ENCODE assay signal across 8 cellular contexts in genomic region chr1:232630047-232630893, GRCh38. TPM values are rescaled to one million over a fixed set of nuclear protein-coding genes. Genes with fewer than 3 reads are reported as not detected.
DNase-seq lines count a peak whose midpoint lies in the region; ATAC-seq and TF ChIP-seq lines count a peak whose summit lies in the region.

A gene with protein sequence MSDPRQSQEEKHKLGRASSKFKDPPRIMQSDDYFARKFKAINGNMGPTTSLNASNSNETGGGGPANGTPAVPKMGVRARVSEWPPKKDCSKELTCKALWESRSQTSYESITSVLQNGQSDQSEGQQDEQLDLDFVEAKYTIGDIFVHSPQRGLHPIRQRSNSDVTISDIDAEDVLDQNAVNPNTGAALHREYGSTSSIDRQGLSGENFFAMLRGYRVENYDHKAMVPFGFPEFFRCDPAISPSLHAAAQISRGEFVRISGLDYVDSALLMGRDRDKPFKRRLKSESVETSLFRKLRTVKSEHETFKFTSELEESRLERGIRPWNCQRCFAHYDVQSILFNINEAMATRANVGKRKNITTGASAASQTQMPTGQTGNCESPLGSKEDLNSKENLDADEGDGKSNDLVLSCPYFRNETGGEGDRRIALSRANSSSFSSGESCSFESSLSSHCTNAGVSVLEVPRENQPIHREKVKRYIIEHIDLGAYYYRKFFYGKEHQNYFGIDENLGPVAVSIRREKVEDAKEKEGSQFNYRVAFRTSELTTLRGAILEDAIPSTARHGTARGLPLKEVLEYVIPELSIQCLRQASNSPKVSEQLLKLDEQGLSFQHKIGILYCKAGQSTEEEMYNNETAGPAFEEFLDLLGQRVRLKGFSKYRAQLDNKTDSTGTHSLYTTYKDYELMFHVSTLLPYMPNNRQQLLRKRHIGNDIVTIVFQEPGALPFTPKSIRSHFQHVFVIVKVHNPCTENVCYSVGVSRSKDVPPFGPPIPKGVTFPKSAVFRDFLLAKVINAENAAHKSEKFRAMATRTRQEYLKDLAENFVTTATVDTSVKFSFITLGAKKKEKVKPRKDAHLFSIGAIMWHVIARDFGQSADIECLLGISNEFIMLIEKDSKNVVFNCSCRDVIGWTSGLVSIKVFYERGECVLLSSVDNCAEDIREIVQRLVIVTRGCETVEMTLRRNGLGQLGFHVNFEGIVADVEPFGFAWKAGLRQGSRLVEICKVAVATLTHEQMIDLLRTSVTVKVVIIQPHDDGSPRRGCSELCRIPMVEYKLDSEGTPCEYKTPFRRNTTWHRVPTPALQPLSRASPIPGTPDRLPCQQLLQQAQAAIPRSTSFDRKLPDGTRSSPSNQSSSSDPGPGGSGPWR (N-terminal part only) (minus strand): TSS chr1:232630133. CDS start chr1:232515339, 114,794 bp downstream.

- H3K9ac ChIP-seq in HUES6 (ENCODE audit: low read length) (peak within 1 kb of the TSS; percentile 85), OCI-LY3 (ENCODE audit: low read length) (peak within 1 kb of the TSS; percentile 34)

- peaks cover 35% of the 10 kb centered on the region for H3K27me3 Mint-ChIP-seq in activated T-cell treated with anti-CD3 and anti-CD28 coated beads, Interleukin-2, amount 50 U/mL, for 24 hours

- intact Hi-C loops in esophagus muscularis mucosa (cut with DNase I), result loop anchor here (5.0 to 10.0 kb wide), 2 partner anchors 545 to 763 kb away; no protein-coding TSS in a partner anchor

- H3K27me3 ChIP-seq in HUES6 (ENCODE audit: control insufficient read depth, insufficient read depth, low read length), result peaks cover 24% of the 10 kb centered on the region; the same call in 1 of the 2 replicates
- peaks cover 24% of the 10 kb centered on the region for H3K27me3 ChIP-seq in OCI-LY3 (ENCODE audit: low read depth, low read length)
- no peaks in the 10 kb centered on the region for H3K27me3 ChIP-seq in esophagus muscularis mucosa

- no peaks in the 10 kb centered on the region for H3K9me3 Mint-ChIP-seq in activated T-cell treated with anti-CD3 and anti-CD28 coated beads, Interleukin-2, amount 50 U/mL, for 24 hours

- in situ Hi-C loops in Caki2 (cut with HindIII; ENCODE audit: low pct_unique_long_range_greater_than_20kb, low sequenced_read_pairs), result no loop called here

- no peak for TF ChIP-seq EP300 in esophagus muscularis mucosa (IDR thresholded peaks at IDR 0.05)

- WGBS in esophagus muscularis mucosa, result 0% methylated on average over 10 of the region's 98 CpGs

- peaks cover 28% of the 10 kb centered on the region for H3K4me1 ChIP-seq in HUES6 (ENCODE audit: control insufficient read depth, insufficient read depth, low read length)
- H3K4me1 ChIP-seq in OCI-LY3 (ENCODE audit: low read length), result peaks cover 5% of the 10 kb centered on the region; the same call in 1 of the 2 replicates
- H3K4me1 ChIP-seq in esophagus muscularis mucosa, result peaks cover 8 to 39% (median 37%) of the 10 kb centered on the region in 4 donors

- TF ChIP-seq POLR2A in esophagus muscularis mucosa (IDR thresholded peaks at IDR 0.05; ENCODE audit: low read depth), result peak; percentile 14

- H3K36me3 Mint-ChIP-seq in activated T-cell treated with anti-CD3 and anti-CD28 coated beads, Interleukin-2, amount 50 U/mL, for 24 hours (ENCODE audit: low read depth), result peaks cover 2% of the 10 kb centered on the region

- peak within 1 kb of the TSS; percentile 86 for H3K4me3 Mint-ChIP-seq in activated T-cell treated with anti-CD3 and anti-CD28 coated beads, Interleukin-2, amount 50 U/mL, for 24 hours

- peak within 1 kb of the TSS; percentile 84 for H3K27ac Mint-ChIP-seq in activated T-cell treated with anti-CD3 and anti-CD28 coated beads, Interleukin-2, amount 50 U/mL, for 24 hours

- peak within 1 kb of the TSS; percentile 76 for H3K4me2 ChIP-seq in OCI-LY3 (ENCODE audit: low read length)

- DNase-seq in Caki2 (ENCODE audit: low read depth) (peak; percentile 90), esophagus muscularis mucosa (ENCODE audit: extremely low spot score) (peak; percentile 94), myocyte (ENCODE audit: low read depth) (peak; percentile 92)
- DNase-seq in activated T-cell treated with anti-CD3 and anti-CD28 coated beads, Interleukin-2, amount 50 U/mL, for 24 hours, result peak; percentile 95
- DNase-seq in stimulated activated CD8-positive, alpha-beta memory T cell treated with anti-CD3 and anti-CD28 coated beads, Interleukin-7, amount 100 ng/mL, for 24 hours (ENCODE audit: low read depth), result peak; percentile 66

- H3K79me2 ChIP-seq in OCI-LY3 (ENCODE audit: low read length), result no peaks in the 10 kb centered on the region

- TF ChIP-seq CTCF in OCI-LY3 (IDR thresholded peaks at IDR 0.05; ENCODE audit: low read depth, low read length) (peak; percentile 57), esophagus muscularis mucosa (IDR thresholded peaks at IDR 0.05) (peak; percentile 56 to 63 (median 56))

- peak within 1 kb of the TSS; percentile 36; the same call in 1 of the 2 replicates for H3K27ac ChIP-seq in HUES6 (ENCODE audit: low read depth, low read length)
- no peak within 1 kb of the TSS for H3K27ac ChIP-seq in OCI-LY3 (ENCODE audit: low read length)
- H3K27ac ChIP-seq in esophagus muscularis mucosa (replicated peaks in 1 of 4), result peak within 1 kb of the TSS; percentile 90 to 98 (median 95)

- H3K36me3 ChIP-seq in HUES6 (ENCODE audit: control insufficient read depth, insufficient read depth, low read length) (no peaks in the 10 kb centered on the region), OCI-LY3 (replicated peaks; ENCODE audit: low read depth, low read length) (no peaks in the 10 kb centered on the region), esophagus muscularis mucosa (no peaks in the 10 kb centered on the region)

- H4K20me1 ChIP-seq in OCI-LY3 (ENCODE audit: insufficient read depth, low read length), result no peaks in the 10 kb centered on the region

- peaks cover 32% of the 10 kb centered on the region for H3K4me1 Mint-ChIP-seq in activated T-cell treated with anti-CD3 and anti-CD28 coated beads, Interleukin-2, amount 50 U/mL, for 24 hours (ENCODE audit: low read depth)

- H3K4me3 ChIP-seq in HUES6 (ENCODE audit: low read depth, low read length) (peak within 1 kb of the TSS; percentile 92), OCI-LY3 (ENCODE audit: low read length) (peak within 1 kb of the TSS; percentile 84), esophagus muscularis mucosa (peak within 1 kb of the TSS; percentile 91 to 98 (median 94))

- H3K9me3 ChIP-seq in HUES6 (ENCODE audit: control insufficient read depth, insufficient read depth, low read depth, low read length) (no peaks in the 10 kb centered on the region), OCI-LY3 (ENCODE audit: insufficient read depth, low read length) (no peaks in the 10 kb centered on the region), esophagus muscularis mucosa (no peaks in the 10 kb centered on the region)

- peak; percentile 99 for ATAC-seq in GM21515 (IDR thresholded peaks at IDR 0.05; ENCODE audit: unreplicated experiment)

- peak within 1 kb of the TSS; percentile 65 for H2AFZ ChIP-seq in OCI-LY3 (ENCODE audit: low read depth, low read length)

RNA-seq across cellular contexts. Expression of the gene that starts here (rescaled TPM):
- 10.7 and 12.8 TPM in 2 replicates for total RNA-seq in Caki2 (2014; rRNA removed; shearing (Covaris generic); ENCODE audit: low replicate concordance)
- total RNA-seq in esophagus muscularis mucosa (10 to 100 TPM; 37.4 to 59.0 (median 43.0) TPM), myocyte (7.0 and 12.4 TPM in 2 replicates)
- polyA plus RNA-seq in myocyte (2012), result 6.0 TPM
